Comparison of ENCODE assay signal across 12 cellular contexts in the genomic region with DNA sequence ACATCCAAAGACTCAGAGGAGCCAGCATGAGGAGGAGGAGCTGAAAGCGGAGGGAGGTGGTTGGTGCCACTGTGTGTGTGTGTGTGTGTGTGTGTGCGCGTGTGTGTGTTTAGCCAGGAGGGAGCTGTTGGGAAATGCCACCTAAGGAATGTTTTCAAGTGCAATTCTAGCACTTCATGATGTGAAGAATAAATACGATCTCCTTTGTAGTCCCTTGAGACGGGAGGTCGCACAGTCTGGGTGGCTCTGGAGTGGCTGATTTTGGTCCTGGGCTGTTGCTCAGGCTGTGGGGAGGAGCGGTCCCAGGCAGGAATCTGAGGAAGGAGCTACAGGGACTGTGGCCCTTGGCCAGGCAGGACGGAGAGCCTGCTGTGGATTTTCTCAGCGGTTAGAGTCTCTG.
"Had no signal": no experiment of that assay in that cellular context is flagged by ENCODE, and none has a peak within 500 bp of the region (broad histone marks: within the 10 kb centered on the region; RNA-seq: fewer than 3 reads in every experiment).

No MANE protein-coding gene starts in this region.

- FAIRE-seq: colon had no signal

- DNase-seq: activated effector memory CD4-positive, alpha-beta T cell treated with anti-CD3 and anti-CD28 coated beads, Interleukin-2, amount 50 U/mL, for 16 hours; activated naive CD8-positive, alpha-beta T cell treated with anti-CD3 and anti-CD28 coated beads for 36 hours; activated T-cell treated with anti-CD3 and anti-CD28 coated beads, Interleukin-2, amount 50 U/mL, for 24 hours; anterior cingulate cortex; hypothalamus; natural killer cell; occipital lobe; stimulated activated CD4-positive, alpha-beta T cell treated with anti-CD3 and anti-CD28 coated beads, Interleukin-2, amount 100 ng/mL, for 48 hours; stimulated activated naive CD8-positive, alpha-beta T cell treated with anti-CD3 and anti-CD28 coated beads, Interleukin-15, Interleukin-2, amounts not matched to agents 100 U/mL and 50 U/mL, for 24 hours; T-helper 2 cell had no signal

- H3K4me3 Mint-ChIP-seq: activated naive CD8-positive, alpha-beta T cell treated with anti-CD3 and anti-CD28 coated beads for 36 hours; activated T-cell treated with anti-CD3 and anti-CD28 coated beads, Interleukin-2, amount 50 U/mL, for 24 hours; memory B cell; natural killer cell had no signal

- ATAC-seq: natural killer cell; stimulated activated naive CD8-positive, alpha-beta T cell treated with anti-CD3 and anti-CD28 coated beads, Interleukin-15, Interleukin-2, amounts not matched to agents 100 U/mL and 50 U/mL, for 24 hours had no signal

- H3K27ac Mint-ChIP-seq: activated naive CD8-positive, alpha-beta T cell treated with anti-CD3 and anti-CD28 coated beads for 36 hours; activated T-cell treated with anti-CD3 and anti-CD28 coated beads, Interleukin-2, amount 50 U/mL, for 24 hours; memory B cell; natural killer cell had no signal

- H3K36me3 Mint-ChIP-seq: activated naive CD8-positive, alpha-beta T cell treated with anti-CD3 and anti-CD28 coated beads for 36 hours; memory B cell; natural killer cell had no signal

- H3K9me3 Mint-ChIP-seq: activated T-cell treated with anti-CD3 and anti-CD28 coated beads, Interleukin-2, amount 50 U/mL, for 24 hours; natural killer cell had no signal
